In the genomic region with DNA sequence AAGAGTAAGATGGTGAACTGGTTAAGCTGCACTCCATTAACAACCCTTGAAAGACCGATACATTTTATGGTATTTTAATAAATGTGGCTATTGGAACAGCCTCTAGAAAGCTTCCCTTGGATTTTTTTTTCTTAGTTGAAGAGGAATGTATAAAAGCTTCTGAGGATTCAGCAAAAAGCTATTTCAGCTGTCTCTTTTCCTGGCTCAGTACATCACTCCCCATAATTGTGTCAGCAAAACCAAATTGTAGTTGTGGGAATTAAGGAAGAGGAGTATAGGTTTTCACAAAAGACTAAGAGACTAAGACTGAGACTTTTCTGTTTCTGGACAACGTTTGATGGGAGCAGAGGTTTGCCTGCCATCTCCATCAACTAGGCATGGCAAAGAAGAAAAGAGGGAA, we compare ENCODE assay signal across 14 cellular contexts.
A peak's percentile ranks its signal among the peaks of the same experiment; 100 is the strongest.
DNase-seq lines count a peak whose midpoint lies in the region; ATAC-seq and TF ChIP-seq lines count a peak whose summit lies in the region.
"Had no signal": no experiment of that assay in that cellular context is flagged by ENCODE, and none has a peak within 500 bp of the region (broad histone marks: within the 10 kb centered on the region; RNA-seq: fewer than 3 reads in every experiment).

No MANE protein-coding gene starts in this region.

- H3K4me1 ChIP-seq in neural progenitor cell (peaks cover 9% of the 10 kb centered on the region), gastrocnemius medialis (no peaks in the 10 kb centered on the region)
- H3K4me1 ChIP-seq: BLaER1 had no signal

- no peak overlapping the region for H3K9ac ChIP-seq in neural progenitor cell
- H3K9ac ChIP-seq: BLaER1, GM23248 had no signal

- no peaks in the 10 kb centered on the region for H3K9me3 Mint-ChIP-seq in neural progenitor cell

- DNase-seq in NCI-H2227 treated with DMSO at 0.1 percent for 48 hours (lab: John Stamatoyannopoulos, UW) (peak; percentile 8), NCI-H2227 (lab: John Stamatoyannopoulos, UW; ENCODE audit: unreplicated experiment) (no peak), fibroblast of gingiva (ENCODE audit: low read depth) (peak; percentile 16), neural progenitor cell (ENCODE audit: low spot score) (no peak), gastrocnemius medialis (no peak), foreskin melanocyte (no peak), SHP77 treated with DMSO at 0.1 percent for 48 hours (lab: John Stamatoyannopoulos, UW) (no peak), GM13977 (ENCODE audit: low spot score) (no peak)
- DNase-seq: AML-193, DMS53, GM23248 had no signal

- H3K27me3 ChIP-seq in neural progenitor cell (no peaks in the 10 kb centered on the region), gastrocnemius medialis (no peaks in the 10 kb centered on the region)
- H3K27me3 ChIP-seq: BLaER1 had no signal

- TF ChIP-seq POLR2A in gastrocnemius medialis (IDR thresholded peaks at IDR 0.05), result no peak

- H3K27me3 Mint-ChIP-seq in neural progenitor cell (ENCODE audit: insufficient read depth, low read depth), result no peaks in the 10 kb centered on the region

- no peaks in the 10 kb centered on the region for H3K36me3 Mint-ChIP-seq in neural progenitor cell

- H3K4me3 Mint-ChIP-seq in neural progenitor cell, result no peak overlapping the region

- H3K36me3 ChIP-seq in neural progenitor cell (no peaks in the 10 kb centered on the region), gastrocnemius medialis (no peaks in the 10 kb centered on the region)
- H3K36me3 ChIP-seq: BLaER1 had no signal

- no peak overlapping the region for H3K4me3 ChIP-seq in neural progenitor cell
- no peak overlapping the region for H3K4me3 ChIP-seq in gastrocnemius medialis
- H3K4me3 ChIP-seq: BLaER1, GM23248 had no signal

- no peaks in the 10 kb centered on the region for H3K79me2 ChIP-seq in neural progenitor cell (ENCODE audit: low read depth)

- ATAC-seq in gastrocnemius medialis, result no peak
- ATAC-seq: HCT116 had no signal

- no peaks in the 10 kb centered on the region for H4K20me1 ChIP-seq in neural progenitor cell (ENCODE audit: low read depth)
- H4K20me1 ChIP-seq: BLaER1 had no signal

- TF ChIP-seq CTCF in neural progenitor cell (IDR thresholded peaks at IDR 0.05), result no peak
- TF ChIP-seq CTCF in gastrocnemius medialis (IDR thresholded peaks at IDR 0.05 in 4 of 5, conservative IDR thresholded peaks at IDR 0.05 in 1 of 5), result no peak
- TF ChIP-seq CTCF in GM13977 (IDR thresholded peaks at IDR 0.05; ENCODE audit: extremely low read depth, insufficient read depth, missing control alignments), result no peak

- peak overlapping the region; percentile 9 for H2AFZ ChIP-seq in neural progenitor cell (replicated peaks)
- H2AFZ ChIP-seq: GM23248 had no signal

- H3K4me2 ChIP-seq in neural progenitor cell, result no peak overlapping the region
- H3K4me2 ChIP-seq: BLaER1 had no signal

- intact Hi-C loops in gastrocnemius medialis (cut with DNase I; ENCODE audit: low total_unique reads), result no loop called here

- no peak overlapping the region for H3K27ac Mint-ChIP-seq in neural progenitor cell

- H3K9me3 ChIP-seq in neural progenitor cell (ENCODE audit: low read depth) (no peaks in the 10 kb centered on the region), gastrocnemius medialis (no peaks in the 10 kb centered on the region)
- H3K9me3 ChIP-seq: BLaER1 had no signal

- no peak overlapping the region for H3K27ac ChIP-seq in neural progenitor cell
- H3K27ac ChIP-seq in gastrocnemius medialis, result no peak overlapping the region
- H3K27ac ChIP-seq: 22Rv1, BLaER1, GM23248 had no signal

- in situ Hi-C loops in gastrocnemius medialis (cut with MboI; ENCODE audit: low sequenced_read_pairs in 4 of 4), result no loop called here
- in situ Hi-C loops in GM13977 (cut with MboI; ENCODE audit: low pct_unique_long_range_greater_than_20kb, low sequenced_read_pairs, unreplicated experiment), result no loop called here

- H3K4me1 Mint-ChIP-seq in neural progenitor cell, result peaks cover 12% of the 10 kb centered on the region

- H3F3A ChIP-seq in neural progenitor cell (ENCODE audit: low read depth), result no peaks in the 10 kb centered on the region

Comparison
In these comparisons a context has a peak if more than half of its experiments do, and no peak if none do; other contexts are left out.
1. DNase-seq: peak in NCI-H2227 treated with DMSO at 0.1 percent for 48 hours (single experiment) and fibroblast of gingiva (single experiment); none in NCI-H2227 (single experiment), neural progenitor cell (single experiment), gastrocnemius medialis (0 of 2), foreskin melanocyte (single experiment), SHP77 treated with DMSO at 0.1 percent for 48 hours (single experiment) and GM13977 (single experiment).